9 cellular contexts compared by ENCODE assay signal in the genomic region with DNA sequence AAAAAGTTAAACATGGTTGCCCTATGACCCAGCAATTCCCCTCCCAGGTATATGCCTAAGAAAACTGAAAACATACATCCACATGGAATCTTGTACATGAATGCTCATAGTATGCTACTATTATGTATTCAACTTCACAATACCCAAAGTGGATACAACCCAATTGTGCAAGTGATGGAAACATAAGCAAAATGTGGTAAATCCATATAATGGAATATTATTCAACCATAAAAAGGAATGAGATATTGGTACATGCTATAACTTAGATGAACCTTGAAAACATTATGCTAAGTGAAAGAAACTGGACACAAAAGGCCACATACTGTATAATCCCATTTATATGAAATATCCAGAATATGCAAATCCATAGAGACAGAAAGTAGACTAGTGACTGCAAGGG. TPM values are rescaled to one million over a fixed set of nuclear protein-coding genes. Genes with fewer than 3 reads are reported as not detected.
"Had no signal": no experiment of that assay in that cellular context is flagged by ENCODE, and none has a peak within 500 bp of the region (broad histone marks: within the 10 kb centered on the region; RNA-seq: fewer than 3 reads in every experiment).

No MANE protein-coding gene starts in this region.

- H3K4me3 ChIP-seq: GM23338 had no signal

- H3K4me2 ChIP-seq: GM23338 had no signal

- H3K27me3 Mint-ChIP-seq: IgD-negative memory B cell had no signal

- H3K9me3 Mint-ChIP-seq: GM23338, H9, HFFc6, IgD-negative memory B cell had no signal

- ATAC-seq: HepG2 had no signal

- H2AFZ ChIP-seq: GM23338 had no signal

- H3K27ac ChIP-seq: HL-60 had no signal

- DNase-seq: H9, HCEC 1CT, HFFc6, KBM-7 had no signal

- H3K4me3 Mint-ChIP-seq: GM23338, H9, HFFc6, IgD-negative memory B cell had no signal

- H3K27ac Mint-ChIP-seq: GM23338, HFFc6 had no signal

- H3K4me1 Mint-ChIP-seq: GM23338 had no signal

RNA-seq across cellular contexts. Expression of gene CCDC125, which starts 18.1 kb away (rescaled TPM):
- total RNA-seq: H1 had no signal
